ENCODE assay signal across 11 cellular contexts in genomic region chr22:23119492-23120414, GRCh38. TPM values are rescaled to one million over a fixed set of nuclear protein-coding genes. Genes with fewer than 3 reads are reported as not detected.
DNase-seq lines count a peak whose midpoint lies in the region; ATAC-seq and TF ChIP-seq lines count a peak whose summit lies in the region.
"Had no signal": no experiment of that assay in that cellular context is flagged by ENCODE, and none has a peak within 500 bp of the region (broad histone marks: within the 10 kb centered on the region; RNA-seq: fewer than 3 reads in every experiment).

No MANE protein-coding gene starts in this region.

- POLR2A ChIA-PET in CD4-positive, alpha-beta T cell (lab: Charles Lee), result interaction anchor here (0.7 to 1.6 kb wide), 3 partner anchors 12 to 160 kb away, joined by 3 to 11 read pairs (median 5); no protein-coding TSS in a partner anchor

- peaks cover 9% of the 10 kb centered on the region; the same call in 1 of the 2 replicates for H3K36me3 ChIP-seq in WERI-Rb-1
- H3K36me3 ChIP-seq: heart left ventricle had no signal

- H3K4me1 Mint-ChIP-seq in CD4-positive, alpha-beta T cell (ENCODE audit: low read depth), result peaks cover 12% of the 10 kb centered on the region

- ATAC-seq in CD4-positive, alpha-beta T cell (ENCODE audit: poor library complexity), result peak; percentile 98
- no peak for ATAC-seq in HG02642 (IDR thresholded peaks at IDR 0.05; ENCODE audit: poor library complexity, unreplicated experiment)
- no peak for ATAC-seq in GM21619 (IDR thresholded peaks at IDR 0.05; ENCODE audit: unreplicated experiment)

- no peaks in the 10 kb centered on the region for H3K36me3 Mint-ChIP-seq in CD4-positive, alpha-beta T cell (ENCODE audit: low read depth)

- no peaks in the 10 kb centered on the region for H3K9me3 ChIP-seq in CD4-positive, alpha-beta T cell (ENCODE audit: control insufficient read depth, low read length)
- no peaks in the 10 kb centered on the region for H3K9me3 ChIP-seq in WERI-Rb-1 (ENCODE audit: severe bottlenecking)
- H3K9me3 ChIP-seq: heart left ventricle had no signal

- intact Hi-C loops in CD4-positive, alpha-beta T cell (cut with DNase I, micrococcal nuclease), result loop anchor here in 1 of 2 experiments (5.0 to 10.0 kb wide), 2 partner anchors 42 to 405 kb away; no protein-coding TSS in a partner anchor
- intact Hi-C loops in posterior cingulate gyrus (cut with DNase I), result loop anchor here (10.0 kb wide), 1 partner anchor 655 kb away; no protein-coding TSS in a partner anchor

- H3K27me3 ChIP-seq in CD4-positive, alpha-beta T cell (ENCODE audit: control insufficient read depth, insufficient read depth, low read length), result no peaks in the 10 kb centered on the region
- H3K27me3 ChIP-seq in WERI-Rb-1 (ENCODE audit: insufficient read depth, low read depth, severe bottlenecking), result no peaks in the 10 kb centered on the region
- H3K27me3 ChIP-seq: heart left ventricle had no signal

- H3K27ac Mint-ChIP-seq in CD4-positive, alpha-beta T cell, result peak overlapping the region; percentile 93

- H3K9me3 Mint-ChIP-seq in CD4-positive, alpha-beta T cell, result no peaks in the 10 kb centered on the region

- no peak overlapping the region for H3K4me3 ChIP-seq in WERI-Rb-1 (ENCODE audit: low read depth, low read length)
- H3K4me3 ChIP-seq: heart left ventricle had no signal

- H3K4me3 Mint-ChIP-seq in CD4-positive, alpha-beta T cell, result no peak overlapping the region

- CTCF ChIA-PET in CD4-positive, alpha-beta T cell (lab: Charles Lee), result interaction anchor here (0.6 kb wide), 1 partner anchor 52 kb away, joined by 4 read pairs; no protein-coding TSS in a partner anchor

- H3K27ac ChIP-seq in CD4-positive, alpha-beta T cell (ENCODE audit: low read depth, low read length), result peak overlapping the region; percentile 37
- H3K27ac ChIP-seq in WERI-Rb-1, result no peak overlapping the region

- peak; percentile 27 to 62 (median 46) for DNase-seq in CD4-positive, alpha-beta T cell
- DNase-seq in WERI-Rb-1 (no peak), posterior cingulate gyrus (peak in 6 of 10 donors; percentile 2 to 82 (median 45)), NCI-H1105 treated with DMSO at 0.1 percent for 48 hours (lab: John Stamatoyannopoulos, UW) (no peak), NCI-H187 treated with DMSO at 0.1 percent for 48 hours (lab: John Stamatoyannopoulos, UW) (no peak)
- DNase-seq in activated naive CD4-positive, alpha-beta T cell treated with anti-CD3 and anti-CD28 coated beads, Interleukin-2, amount 50 U/mL, for 16 hours, result peak; percentile 63
- DNase-seq: amniotic stem cell, NCI-H510A had no signal

- no peak for TF ChIP-seq CTCF in CD4-positive, alpha-beta T cell (IDR thresholded peaks at IDR 0.05)
- TF ChIP-seq CTCF in WERI-Rb-1 (IDR thresholded peaks at IDR 0.05; ENCODE audit: low read depth, low read length), result peak; percentile 21; the same call in 1 of the 2 replicates

- H3K27me3 Mint-ChIP-seq in CD4-positive, alpha-beta T cell, result no peaks in the 10 kb centered on the region

RNA-seq across cellular contexts. Expression of gene RSPH14, which starts 22.0 kb away (rescaled TPM):
- 1 to 10 TPM; 1.2 to 1.5 TPM for total RNA-seq in CD4-positive, alpha-beta T cell
- total RNA-seq: heart left ventricle had no signal

RNA-seq across cellular contexts. Expression of gene RAB36, which starts 25.5 kb away (rescaled TPM):
- total RNA-seq in CD4-positive, alpha-beta T cell, result under 1 TPM; 0.77 to 0.87 TPM

RNA-seq across cellular contexts. Expression of gene GNAZ, which starts 49.4 kb away (rescaled TPM):
- total RNA-seq in CD4-positive, alpha-beta T cell, result under 1 TPM; 0.20 to 0.38 TPM

Comparison
In these comparisons a context has a peak if more than half of its experiments do, and no peak if none do; other contexts are left out.
1. DNase-seq: peak in CD4-positive, alpha-beta T cell (10 of 10), activated naive CD4-positive, alpha-beta T cell treated with anti-CD3 and anti-CD28 coated beads, Interleukin-2, amount 50 U/mL, for 16 hours (single experiment) and posterior cingulate gyrus (6 of 10); none in WERI-Rb-1 (single experiment), NCI-H1105 treated with DMSO at 0.1 percent for 48 hours (single experiment) and NCI-H187 treated with DMSO at 0.1 percent for 48 hours (single experiment).